ENCODE assay signal across 1 cellular context in genomic region chr14:94036328-94037167, GRCh38.
TF ChIP-seq lines count a peak whose summit lies in the region.

No MANE protein-coding gene starts in this region.

TF ChIP-seq in K562, 482 proteins besides CTCF, POLR2A, EP300 and RAD21 (continued from another document):
- TF ChIP-seq MGA (IDR thresholded peaks at IDR 0.05), result no peak
- no peak for TF ChIP-seq BDP1 (IDR thresholded peaks at IDR 0.05; ENCODE audit: insufficient read depth, insufficient read length)
- TF ChIP-seq HMGN3 (IDR thresholded peaks at IDR 0.05; ENCODE audit: borderline replicate concordance, extremely low read depth, insufficient read length, low read depth, low read length), result no peak
- peak; percentile 79 for TF ChIP-seq ZNF24 (IDR thresholded peaks at IDR 0.05)
